Comparison of ENCODE assay signal across 1 cellular context in genomic region chr19:39445258-39446071, GRCh38.
TF ChIP-seq lines count a peak whose summit lies in the region.

Gene SUPT5H (plus strand): TSS chr19:39445582. CDS start chr19:39445891, 309 bp downstream.

TF ChIP-seq in HepG2, 621 proteins besides CTCF, POLR2A, EP300 and RAD21 (continued from another document):
- no peak; the same call in 1 of the 2 replicates for TF ChIP-seq KLF6 (CRISPR knock-in tag; IDR thresholded peaks at IDR 0.05)
- TF ChIP-seq ARID5B (CRISPR knock-in tag; IDR thresholded peaks at IDR 0.05), result 0 out of 2 replicates have a peak, but pooled peaks have one; percentile 31
- no peak for TF ChIP-seq ZSCAN30 (CRISPR knock-in tag; IDR thresholded peaks at IDR 0.05)
- TF ChIP-seq ZHX2 (IDR thresholded peaks at IDR 0.05; ENCODE audit: low read depth), result peak; percentile 93
- TF ChIP-seq ZHX2 (CRISPR knock-in tag; IDR thresholded peaks at IDR 0.05; ENCODE audit: borderline replicate concordance), result no peak
- TF ChIP-seq AGO2 (optimal IDR thresholded peaks at IDR 0.05; ENCODE audit: low read depth, low read length), result peak; percentile 17
- TF ChIP-seq ZFP36L2 (CRISPR knock-in tag; IDR thresholded peaks at IDR 0.05), result peak; percentile 41; the same call in 1 of the 2 replicates
- TF ChIP-seq POLR2AphosphoS5 (IDR thresholded peaks at IDR 0.05; ENCODE audit: low read depth, low read length), result peak; percentile 96
- 0 out of 2 replicates have a peak, but pooled peaks have one; percentile 22 for TF ChIP-seq GFI1 (CRISPR knock-in tag; IDR thresholded peaks at IDR 0.05; ENCODE audit: borderline replicate concordance)
- TF ChIP-seq BCLAF1 (IDR thresholded peaks at IDR 0.05), result no peak
- TF ChIP-seq ZNF124 (CRISPR knock-in tag; IDR thresholded peaks at IDR 0.05), result no peak
- TF ChIP-seq NFRKB (IDR thresholded peaks at IDR 0.05), result peak; percentile 73; the same call in 1 of the 2 replicates
- TF ChIP-seq ZNF276 (CRISPR knock-in tag; IDR thresholded peaks at IDR 0.05; ENCODE audit: low read depth), result 0 out of 2 replicates have a peak, but pooled peaks have one; percentile 37
- peak; percentile 69 for TF ChIP-seq NCOA2 (CRISPR knock-in tag; IDR thresholded peaks at IDR 0.05)
- TF ChIP-seq ZXDC (CRISPR knock-in tag; IDR thresholded peaks at IDR 0.05), result no peak; the same call in 1 of the 2 replicates
